In the genomic region with DNA sequence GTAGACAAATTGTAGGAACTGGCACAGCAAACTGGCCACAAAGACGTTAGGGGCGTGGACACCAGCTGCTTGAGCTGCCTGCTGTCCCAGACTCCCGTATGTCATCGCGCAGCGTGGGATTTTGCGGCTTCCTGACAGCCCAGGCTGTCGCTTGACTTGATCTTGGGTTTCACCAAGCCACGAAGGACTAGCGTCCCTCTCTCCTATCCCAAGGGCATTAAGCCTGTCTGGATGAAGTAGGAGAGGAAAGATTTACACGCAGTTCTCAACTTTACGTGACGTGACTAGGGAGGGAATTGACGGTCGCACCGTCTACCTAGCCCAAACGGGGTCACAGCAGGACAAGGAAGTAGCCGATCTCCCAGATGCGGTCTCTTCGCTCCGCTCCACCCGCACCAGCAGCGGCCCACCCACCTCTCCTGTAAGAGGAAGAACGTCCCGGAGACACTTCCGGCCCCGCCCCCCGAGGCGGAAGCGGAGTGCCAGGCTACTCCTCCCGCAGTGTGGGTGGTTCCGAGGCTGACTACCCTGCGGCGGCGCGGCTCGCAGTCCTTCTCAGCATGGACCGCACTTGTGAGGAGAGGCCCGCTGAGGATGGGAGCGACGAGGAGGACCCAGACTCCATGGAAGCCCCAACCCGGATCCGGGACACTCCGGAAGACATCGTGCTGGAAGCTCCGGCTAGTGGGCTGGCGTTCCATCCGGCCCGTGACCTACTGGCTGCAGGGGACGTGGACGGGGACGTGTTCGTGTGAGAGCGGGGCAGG, we compare ENCODE assay signal across 8 cellular contexts. TPM values are rescaled to one million over a fixed set of nuclear protein-coding genes. Genes with fewer than 3 reads are reported as not detected.
DNase-seq lines count a peak whose midpoint lies in the region; ATAC-seq and TF ChIP-seq lines count a peak whose summit lies in the region.

A gene with protein sequence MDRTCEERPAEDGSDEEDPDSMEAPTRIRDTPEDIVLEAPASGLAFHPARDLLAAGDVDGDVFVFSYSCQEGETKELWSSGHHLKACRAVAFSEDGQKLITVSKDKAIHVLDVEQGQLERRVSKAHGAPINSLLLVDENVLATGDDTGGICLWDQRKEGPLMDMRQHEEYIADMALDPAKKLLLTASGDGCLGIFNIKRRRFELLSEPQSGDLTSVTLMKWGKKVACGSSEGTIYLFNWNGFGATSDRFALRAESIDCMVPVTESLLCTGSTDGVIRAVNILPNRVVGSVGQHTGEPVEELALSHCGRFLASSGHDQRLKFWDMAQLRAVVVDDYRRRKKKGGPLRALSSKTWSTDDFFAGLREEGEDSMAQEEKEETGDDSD (plus strand): TSS at position 552 of the 767 bp plus-strand sequence. CDS start 9 bp downstream, at position 561.

- DNase-seq in GM10266 (ENCODE audit: extremely low spot score) = peak; percentile 91
- peak; percentile 67 for DNase-seq in NCI-H1105 (lab: John Stamatoyannopoulos, UW)
- DNase-seq in activated naive CD8-positive, alpha-beta T cell treated with anti-CD3 and anti-CD28 coated beads, Interleukin-2, amount 50 U/mL, for 16 hours (ENCODE audit: low read depth, low spot score) = peak; percentile 93
- peak; percentile 99 for DNase-seq in Right ventricle myocardium inferior (ENCODE audit: missing footprints)
- DNase-seq in ovary = peak; percentile 92 to 94 (median 93)
- peak; percentile 96 to 97 for DNase-seq in thyroid gland

- peak within 1 kb of the TSS; percentile 86 for H3K9ac ChIP-seq in SU-DHL-6 (ENCODE audit: low read length)

- peak within 1 kb of the TSS; percentile 79 for H2AFZ ChIP-seq in SU-DHL-6 (ENCODE audit: low read depth, low read length, severe bottlenecking)

- peak; percentile 56 for TF ChIP-seq POLR2A in ovary (IDR thresholded peaks at IDR 0.05)
- TF ChIP-seq POLR2A in thyroid gland (IDR thresholded peaks at IDR 0.05) = peak; percentile 2 to 93

- H3K36me3 ChIP-seq in SU-DHL-6 (ENCODE audit: low read length) (peaks cover 7% of the 10 kb centered on the region; the same call in 1 of the 2 replicates), ovary (no peaks in the 10 kb centered on the region), thyroid gland (peaks cover 49% of the 10 kb centered on the region in 2 donors)

- H3K4me1 ChIP-seq in ovary (ENCODE audit: insufficient read depth) (peaks cover 6% of the 10 kb centered on the region), thyroid gland (peaks cover 10 to 18% of the 10 kb centered on the region in 2 donors)

- H3F3A ChIP-seq in SU-DHL-6 (ENCODE audit: insufficient read depth) = 0 out of 2 replicates have a peak, but pooled peaks cover 8% of the 10 kb centered on the region

- TF ChIP-seq EP300 in ovary (IDR thresholded peaks at IDR 0.05) = peak; percentile 34

- WGBS in ovary, 3 donors = 0% methylated on average over 47 to 54 of the region's 54 CpGs
- whole genome bisulfite sequencing in thyroid gland, 2 donors = 1% methylated on average over 32 to 34 of the region's 54 CpGs

- peak within 1 kb of the TSS; percentile 68 for H3K4me2 ChIP-seq in SU-DHL-6 (ENCODE audit: low read depth, low read length, poor library complexity, severe bottlenecking)

- H3K4me3 ChIP-seq in SU-DHL-6 (ENCODE audit: insufficient read depth, low read length, poor library complexity, severe bottlenecking) = peak within 1 kb of the TSS; percentile 93
- peak within 1 kb of the TSS; percentile 86 for H3K4me3 ChIP-seq in ovary
- H3K4me3 ChIP-seq in thyroid gland (replicated peaks in 1 of 3) = peak within 1 kb of the TSS; percentile 57 to 91 (median 71)

- H3K9me2 ChIP-seq in SU-DHL-6 (replicated peaks; ENCODE audit: insufficient read depth, low read length) = no peaks in the 10 kb centered on the region

- intact Hi-C loops in Right ventricle myocardium inferior (cut with DNase I) (loop anchor here (1.0 kb wide), 1 partner anchor 27 kb away; the partner anchor contains the start of genes HARS1 and HARS2), ovary (cut with DNase I) (no loop called here), thyroid gland (cut with DNase I) (no loop called here)

- peak within 1 kb of the TSS; percentile 54 for H3K27ac ChIP-seq in SU-DHL-6 (ENCODE audit: low read depth, low read length)
- peak within 1 kb of the TSS in 1 of 2 donors; percentile 74 for H3K27ac ChIP-seq in ovary
- H3K27ac ChIP-seq in thyroid gland = peak within 1 kb of the TSS; percentile 87 to 95 (median 92)

- H3K79me2 ChIP-seq in SU-DHL-6 (ENCODE audit: insufficient read depth, low read length) = peaks cover 31% of the 10 kb centered on the region

- H3K27me3 ChIP-seq in SU-DHL-6 (ENCODE audit: low read length) = no peaks in the 10 kb centered on the region
- H3K27me3 ChIP-seq in ovary = no peaks in the 10 kb centered on the region
- H3K27me3 ChIP-seq in thyroid gland = no peaks in the 10 kb centered on the region

- ATAC-seq in HG02623 (IDR thresholded peaks at IDR 0.05; ENCODE audit: unreplicated experiment) (peak; percentile 97), Right ventricle myocardium inferior (peak; percentile 98)

- H3K9me3 ChIP-seq in SU-DHL-6 (ENCODE audit: insufficient read depth, low read length) (no peaks in the 10 kb centered on the region), ovary (no peaks in the 10 kb centered on the region), thyroid gland (no peaks in the 10 kb centered on the region)

- no peaks in the 10 kb centered on the region for H4K20me1 ChIP-seq in SU-DHL-6 (ENCODE audit: low read depth, low read length)

- TF ChIP-seq CTCF in GM10266 (IDR thresholded peaks at IDR 0.05; ENCODE audit: control insufficient read depth, insufficient read depth, low read depth, missing control alignments) = no peak
- no peak for TF ChIP-seq CTCF in SU-DHL-6 (IDR thresholded peaks at IDR 0.05; ENCODE audit: insufficient read depth, low read length, poor library complexity, severe bottlenecking)
- TF ChIP-seq CTCF in ovary (IDR thresholded peaks at IDR 0.05) = no peak
- TF ChIP-seq CTCF in thyroid gland (IDR thresholded peaks at IDR 0.05) = peak in 1 of 6 experiments; percentile 2

RNA-seq across cellular contexts. Expression of the gene that starts here (rescaled TPM):
- total RNA-seq in Right ventricle myocardium inferior (11.2 TPM), ovary (10 to 100 TPM in 6 of 7 donors, 1 to 10 TPM in 1; 9.1 to 16.6 (median 13.7) TPM), thyroid gland (10 to 100 TPM; 19.5 to 23.8 (median 20.7) TPM)
- 10 to 100 TPM in 1 of 2 donors, 1 to 10 TPM in 1; 9.9 to 12.3 TPM for polyA plus RNA-seq in ovary
